Comparison of ENCODE assay signal across 24 cellular contexts in the genomic region with DNA sequence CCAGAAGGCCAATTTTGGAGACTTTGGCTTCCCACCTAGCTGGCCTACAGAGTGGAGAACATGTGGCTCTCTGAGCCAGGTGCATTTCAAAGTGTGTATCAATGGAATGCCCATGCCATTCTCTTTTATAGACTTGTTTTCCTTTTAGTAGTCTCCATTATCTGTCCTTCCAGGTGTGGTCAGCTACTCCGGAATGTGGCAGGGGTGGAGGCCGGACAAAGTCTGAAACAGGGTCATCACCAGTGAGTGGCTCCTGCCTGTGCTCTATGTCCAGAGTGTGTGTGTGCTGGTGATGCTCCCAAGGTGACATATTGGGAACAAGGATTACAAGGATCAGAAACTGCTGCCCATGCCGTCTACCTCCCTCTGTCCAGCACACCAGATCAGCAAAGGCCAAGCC.
"Had no signal": no experiment of that assay in that cellular context is flagged by ENCODE, and none has a peak within 500 bp of the region (broad histone marks: within the 10 kb centered on the region; RNA-seq: fewer than 3 reads in every experiment).

No MANE protein-coding gene starts in this region.

- H3K9me3 Mint-ChIP-seq: dendritic cell treated with granulocyte-macrophage colony-stimulating factor and Interleukin-4, amounts not matched to agents 40 ng/mL and 50 ng/mL, for 4 days; mesothelial cell of epicardium; naive thymus-derived CD8-positive, alpha-beta T cell; nephron progenitor cell; stimulated activated memory B cell treated with anti-CD40 and anti-IgM and Interleukin-4, amounts not matched to agents 10 μg/mL and 1 μg/mL and 100 μg/mL, for 72 hours had no signal

- H3K4me1 ChIP-seq: uterus had no signal

- H3K4me3 Mint-ChIP-seq: dendritic cell treated with granulocyte-macrophage colony-stimulating factor and Interleukin-4, amounts not matched to agents 40 ng/mL and 50 ng/mL, for 4 days; mesothelial cell of epicardium; naive thymus-derived CD8-positive, alpha-beta T cell; nephron progenitor cell; stimulated activated memory B cell treated with anti-CD40 and anti-IgM and Interleukin-4, amounts not matched to agents 10 μg/mL and 1 μg/mL and 100 μg/mL, for 72 hours had no signal

- H3K4me3 ChIP-seq: esophagus squamous epithelium, left lung, ovary, thoracic aorta, tibial nerve, upper lobe of right lung, uterus had no signal

- H3K27me3 ChIP-seq: esophagus squamous epithelium, left lung, ovary, tibial nerve, upper lobe of right lung, uterus had no signal

- H3K9me3 ChIP-seq: esophagus squamous epithelium, left lung, ovary, thoracic aorta, tibial nerve, upper lobe of right lung, uterus had no signal

- DNase-seq: caudate nucleus; cerebellar nuclear complex; effector memory CD4-positive, alpha-beta T cell; erythroblast; esophagus squamous epithelium; foreskin melanocyte; kidney; left lung; mesenchymal stem cell; naive thymus-derived CD8-positive, alpha-beta T cell; nephron progenitor cell; nucleus accumbens; ovary; stimulated activated CD4-positive, alpha-beta T cell treated with anti-CD3 and anti-CD28 coated beads, Interleukin-4, amount 100 ng/mL, for 4 hours; stimulated activated naive CD8-positive, alpha-beta T cell treated with anti-CD3 and anti-CD28 coated beads, Interleukin-15, Interleukin-2, amounts not matched to agents 100 U/mL and 50 U/mL, for 24 hours; substantia nigra; upper lobe of right lung had no signal

- H3K27ac Mint-ChIP-seq: dendritic cell treated with granulocyte-macrophage colony-stimulating factor and Interleukin-4, amounts not matched to agents 40 ng/mL and 50 ng/mL, for 4 days; mesothelial cell of epicardium; nephron progenitor cell; stimulated activated memory B cell treated with anti-CD40 and anti-IgM and Interleukin-4, amounts not matched to agents 10 μg/mL and 1 μg/mL and 100 μg/mL, for 72 hours had no signal

- H3K27ac ChIP-seq: esophagus squamous epithelium, left lung, ovary, thoracic aorta, tibial nerve, upper lobe of right lung, uterus had no signal

- H3K36me3 Mint-ChIP-seq: mesothelial cell of epicardium; naive thymus-derived CD8-positive, alpha-beta T cell; stimulated activated memory B cell treated with anti-CD40 and anti-IgM and Interleukin-4, amounts not matched to agents 10 μg/mL and 1 μg/mL and 100 μg/mL, for 72 hours had no signal

- H3K36me3 ChIP-seq: esophagus squamous epithelium, left lung, ovary, thoracic aorta, tibial nerve, upper lobe of right lung, uterus had no signal

- ATAC-seq: left lung; naive thymus-derived CD8-positive, alpha-beta T cell; sciatic nerve; stimulated activated memory B cell treated with anti-CD40 and anti-IgM and Interleukin-4, amounts not matched to agents 10 μg/mL and 1 μg/mL and 100 μg/mL, for 72 hours; stimulated activated naive CD8-positive, alpha-beta T cell treated with anti-CD3 and anti-CD28 coated beads, Interleukin-15, Interleukin-2, amounts not matched to agents 100 U/mL and 50 U/mL, for 24 hours; upper lobe of right lung had no signal
